ENCODE assay signal across 8 cellular contexts in the genomic region with DNA sequence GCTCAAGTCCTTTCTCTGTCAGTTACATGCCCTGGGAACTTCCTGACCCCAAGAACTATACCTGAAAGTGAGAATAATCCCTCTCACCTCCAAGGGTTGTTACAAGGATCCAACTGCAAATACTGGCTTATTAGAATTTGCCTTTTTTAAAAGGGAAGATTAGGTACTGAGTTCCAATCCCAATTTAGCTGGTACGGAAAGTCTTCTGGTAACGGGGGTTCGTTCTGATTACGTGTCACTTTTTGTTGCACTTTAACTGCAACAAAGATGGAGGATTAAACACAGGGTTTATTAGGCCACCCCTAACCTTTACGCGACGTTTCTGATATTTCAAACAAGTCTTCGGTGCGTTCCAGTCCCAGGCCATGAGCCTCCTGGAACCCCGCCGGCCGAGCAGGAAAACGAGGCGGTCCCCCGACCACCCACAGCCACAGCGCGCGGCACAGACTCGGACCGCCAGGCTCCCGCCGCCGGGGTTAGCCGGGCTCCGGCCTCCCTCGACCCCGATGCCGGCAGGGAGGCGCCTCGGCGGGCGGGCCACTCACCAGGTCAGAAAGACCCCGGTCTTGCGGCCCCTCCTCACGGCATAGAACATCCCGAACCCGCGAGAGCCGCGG. TPM values are rescaled to one million over a fixed set of nuclear protein-coding genes. Genes with fewer than 3 reads are reported as not detected.
A peak's percentile ranks its signal among the peaks of the same experiment; 100 is the strongest.
DNase-seq lines count a peak whose midpoint lies in the region; ATAC-seq and TF ChIP-seq lines count a peak whose summit lies in the region.

No MANE protein-coding gene starts in this region.

- TF ChIP-seq CTCF in WI38 (IDR thresholded peaks at IDR 0.05; ENCODE audit: low read depth, low read length) (no peak), left ventricle myocardium inferior (IDR thresholded peaks at IDR 0.05; ENCODE audit: borderline replicate concordance) (no peak), smooth muscle cell (IDR thresholded peaks at IDR 0.05; ENCODE audit: borderline replicate concordance, insufficient read depth, poor library complexity, severe bottlenecking) (no peak)

- ATAC-seq in HG03064 (IDR thresholded peaks at IDR 0.05; ENCODE audit: low read depth, unreplicated experiment), result peak; percentile 26

- H3K9me3 Mint-ChIP-seq in activated T-cell treated with anti-CD3 and anti-CD28 coated beads, Interleukin-2, amount 50 U/mL, for 24 hours, result no peaks in the 10 kb centered on the region

- peaks cover 51% of the 10 kb centered on the region for H3K4me1 Mint-ChIP-seq in activated T-cell treated with anti-CD3 and anti-CD28 coated beads, Interleukin-2, amount 50 U/mL, for 24 hours (ENCODE audit: low read depth)

- DNase-seq in activated T-cell treated with anti-CD3 and anti-CD28 coated beads, Interleukin-2, amount 50 U/mL, for 24 hours, result no peak
- DNase-seq in activated T-cell treated with anti-CD3 and anti-CD28 coated beads, Interleukin-2, amount 50 U/mL, for 48 hours, result no peak
- DNase-seq in left ventricle myocardium inferior (no peak), smooth muscle cell (lab: John Stamatoyannopoulos, UW; ENCODE audit: unreplicated experiment) (no peak), DMS153 treated with DMSO at 0.1 percent for 48 hours (lab: John Stamatoyannopoulos, UW; ENCODE audit: unreplicated experiment) (no peak), SK-N-DZ (ENCODE audit: low spot score) (no peak)

- H3K4me2 ChIP-seq in smooth muscle cell, result peak overlapping the region; percentile 87

- no peaks in the 10 kb centered on the region for H3K27me3 Mint-ChIP-seq in activated T-cell treated with anti-CD3 and anti-CD28 coated beads, Interleukin-2, amount 50 U/mL, for 24 hours

- H3K9me3 ChIP-seq in left ventricle myocardium inferior (replicated peaks), result no peaks in the 10 kb centered on the region
- no peaks in the 10 kb centered on the region for H3K9me3 ChIP-seq in smooth muscle cell (replicated peaks; ENCODE audit: low read depth)

- intact Hi-C loops in left ventricle myocardium inferior (cut with micrococcal nuclease), result no loop called here

- H3K27ac ChIP-seq in left ventricle myocardium inferior (replicated peaks) (peak overlapping the region; percentile 92), smooth muscle cell (ENCODE audit: low read depth) (peak overlapping the region; percentile 99)

- H3F3A ChIP-seq in smooth muscle cell (ENCODE audit: low read depth), result no peaks in the 10 kb centered on the region

- H3K9ac ChIP-seq in smooth muscle cell (ENCODE audit: low read depth), result peak overlapping the region; percentile 100

- 1% methylated on average over 37 of the region's 40 CpGs for WGBS in smooth muscle cell (ENCODE audit: low lambda C conversion rate)

- H3K4me3 ChIP-seq in WI38 (ENCODE audit: low read depth, low read length) (peak overlapping the region; percentile 77), left ventricle myocardium inferior (peak overlapping the region; percentile 98), smooth muscle cell (peak overlapping the region; percentile 91)

- peaks cover 26% of the 10 kb centered on the region for H3K4me1 ChIP-seq in left ventricle myocardium inferior
- H3K4me1 ChIP-seq in smooth muscle cell (ENCODE audit: low read depth), result peaks cover 6% of the 10 kb centered on the region

- H2AFZ ChIP-seq in smooth muscle cell (ENCODE audit: low read depth), result peak overlapping the region; percentile 25

- H4K20me1 ChIP-seq in smooth muscle cell (ENCODE audit: low read depth), result no peaks in the 10 kb centered on the region

- peak overlapping the region; percentile 96 for H3K27ac Mint-ChIP-seq in activated T-cell treated with anti-CD3 and anti-CD28 coated beads, Interleukin-2, amount 50 U/mL, for 24 hours

- H3K27me3 ChIP-seq in left ventricle myocardium inferior (ENCODE audit: low read depth) (no peaks in the 10 kb centered on the region), smooth muscle cell (ENCODE audit: low read depth) (no peaks in the 10 kb centered on the region)

- peak overlapping the region; percentile 91 for H3K4me3 Mint-ChIP-seq in activated T-cell treated with anti-CD3 and anti-CD28 coated beads, Interleukin-2, amount 50 U/mL, for 24 hours

- peaks cover 38% of the 10 kb centered on the region for H3K79me2 ChIP-seq in smooth muscle cell (ENCODE audit: low read depth)

- peaks cover 85% of the 10 kb centered on the region for H3K36me3 Mint-ChIP-seq in activated T-cell treated with anti-CD3 and anti-CD28 coated beads, Interleukin-2, amount 50 U/mL, for 24 hours (ENCODE audit: low read depth)

- H3K36me3 ChIP-seq in left ventricle myocardium inferior, result peaks cover 45% of the 10 kb centered on the region
- H3K36me3 ChIP-seq in smooth muscle cell (ENCODE audit: low read depth), result peaks cover 19% of the 10 kb centered on the region

RNA-seq across cellular contexts. Expression of a gene that starts 0.4 kb away (rescaled TPM):
- total RNA-seq in left ventricle myocardium inferior, result 20.9 TPM
- 18.3 and 22.0 TPM in 2 replicates for total RNA-seq in smooth muscle cell
- 32.7 and 39.2 TPM in 2 replicates for polyA plus RNA-seq in smooth muscle cell
- polyA plus RNA-seq in SK-N-DZ (2014; cell fraction: cytosol; rRNA removed), result 35.5 and 40.1 TPM in 2 replicates
- 22.3 and 30.8 TPM in 2 replicates for polyA plus RNA-seq in SK-N-DZ (2014; cell fraction: nucleus; rRNA removed)

RNA-seq across cellular contexts. Expression of a gene that starts 17.4 kb away (rescaled TPM):
- 583 TPM for total RNA-seq in left ventricle myocardium inferior
- total RNA-seq in smooth muscle cell, result 2,961 and 3,073 TPM in 2 replicates
- polyA plus RNA-seq in smooth muscle cell, result 458 and 471 TPM in 2 replicates
- polyA plus RNA-seq in SK-N-DZ (2014; cell fraction: cytosol; rRNA removed), result 7,441 and 7,592 TPM in 2 replicates
- polyA plus RNA-seq in SK-N-DZ (2014; cell fraction: nucleus; rRNA removed), result 6,740 and 9,402 TPM in 2 replicates

RNA-seq across cellular contexts. Expression of a gene that starts 37.2 kb away (rescaled TPM):
- 4.9 TPM for total RNA-seq in left ventricle myocardium inferior
- total RNA-seq in smooth muscle cell, result 18.1 and 24.9 TPM in 2 replicates
- polyA plus RNA-seq in smooth muscle cell, result 24.0 and 30.8 TPM in 2 replicates
- 28.0 and 37.2 TPM in 2 replicates for polyA plus RNA-seq in SK-N-DZ (2014; cell fraction: cytosol; rRNA removed)
- 24.5 and 27.2 TPM in 2 replicates for polyA plus RNA-seq in SK-N-DZ (2014; cell fraction: nucleus; rRNA removed)

RNA-seq across cellular contexts. Expression of a gene that starts 38.4 kb away (rescaled TPM):
- total RNA-seq in left ventricle myocardium inferior (195 TPM), smooth muscle cell (19.0 and 27.3 TPM in 2 replicates)
- 30.9 and 35.0 TPM in 2 replicates for polyA plus RNA-seq in smooth muscle cell
- polyA plus RNA-seq in SK-N-DZ (2014; cell fraction: cytosol; rRNA removed), result 43.2 and 45.6 TPM in 2 replicates
- 43.4 and 47.2 TPM in 2 replicates for polyA plus RNA-seq in SK-N-DZ (2014; cell fraction: nucleus; rRNA removed)
